8 cellular contexts compared by ENCODE assay signal in the genomic region with DNA sequence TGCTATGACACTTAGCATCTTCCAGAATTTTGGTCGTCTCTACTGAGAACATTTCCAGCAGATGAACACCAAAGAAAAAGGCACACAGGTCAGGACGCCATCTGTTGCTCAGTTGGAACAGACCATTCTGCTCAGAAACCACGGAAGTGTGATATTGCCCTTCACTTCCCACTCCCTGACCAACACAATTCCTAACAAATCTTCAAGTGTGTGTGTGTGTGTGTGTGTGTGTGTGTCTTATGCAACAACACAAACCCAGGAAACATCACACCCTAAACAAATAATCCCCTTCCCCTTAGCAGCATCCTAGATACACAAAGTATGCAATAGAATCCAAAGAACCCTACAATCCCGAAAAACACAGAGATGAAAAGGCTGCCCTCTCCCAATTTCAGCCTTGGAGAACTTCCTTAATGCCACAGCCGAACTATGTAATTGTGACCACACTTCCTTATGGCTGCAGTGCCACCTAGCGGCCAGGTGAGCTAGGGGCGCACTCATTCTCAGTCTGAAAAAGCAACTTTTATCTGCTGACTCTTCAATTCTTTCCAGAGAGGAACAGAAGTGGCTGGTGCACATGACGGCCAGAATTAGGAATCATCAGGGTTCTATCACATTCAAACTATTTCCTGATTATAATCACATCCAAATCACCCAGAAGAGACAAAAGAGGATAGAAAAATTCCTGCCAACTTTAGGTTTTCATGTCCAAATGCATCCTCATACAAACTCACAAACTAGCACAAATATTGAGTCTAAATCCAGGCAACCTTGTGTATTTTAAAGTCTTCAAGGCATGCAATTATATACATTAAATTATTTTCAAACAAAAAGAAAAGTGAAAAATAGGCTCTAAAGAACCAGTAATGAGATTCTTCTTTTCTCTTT.
A peak's percentile ranks its signal among the peaks of the same experiment; 100 is the strongest.
DNase-seq lines count a peak whose midpoint lies in the region; ATAC-seq and TF ChIP-seq lines count a peak whose summit lies in the region.

No MANE protein-coding gene starts in this region.

- H3K27ac ChIP-seq in C4-2B (no peak overlapping the region), mesenchymal stem cell (ENCODE audit: low read length, poor library complexity, severe bottlenecking) (no peak overlapping the region)

- ATAC-seq in GM19043 (IDR thresholded peaks at IDR 0.05; ENCODE audit: low read depth, unreplicated experiment) (peak; percentile 89), HG03378 (IDR thresholded peaks at IDR 0.05; ENCODE audit: unreplicated experiment) (peak; percentile 92)

- no peaks in the 10 kb centered on the region for H3K4me1 ChIP-seq in mesenchymal stem cell (ENCODE audit: control insufficient read depth, insufficient read depth, low read depth, low read length)

- H3K79me1 ChIP-seq in mesenchymal stem cell (replicated peaks; ENCODE audit: low read length, poor library complexity, severe bottlenecking): no peaks in the 10 kb centered on the region

- no peaks in the 10 kb centered on the region for H3K36me3 ChIP-seq in mesenchymal stem cell (ENCODE audit: control insufficient read depth in 1 of 2, insufficient read depth in 2 of 2, low read depth in 1 of 2, low read length in 2 of 2)

- no peak overlapping the region for H4K8ac ChIP-seq in mesenchymal stem cell (ENCODE audit: low read length)

- H3K9me3 ChIP-seq in mesenchymal stem cell (ENCODE audit: control insufficient read depth, low read length): no peaks in the 10 kb centered on the region

- H3K4me2 ChIP-seq in mesenchymal stem cell (ENCODE audit: low read length, poor library complexity, severe bottlenecking): peak overlapping the region; percentile 14

- no peak overlapping the region for H3K14ac ChIP-seq in mesenchymal stem cell (ENCODE audit: low read length in 2 of 2)

- peak; percentile 92 for TF ChIP-seq CTCF in C4-2B (conservative IDR thresholded peaks at IDR 0.05)

- H4K91ac ChIP-seq in mesenchymal stem cell (ENCODE audit: low read length): peak overlapping the region; percentile 22

- 17% methylated on average over 6 of the region's 8 CpGs for WGBS in mesenchymal stem cell

- H3K27me3 ChIP-seq in mesenchymal stem cell (ENCODE audit: control insufficient read depth in 1 of 2, insufficient read depth in 1 of 2, low read length in 2 of 2): no peaks in the 10 kb centered on the region

- H3K18ac ChIP-seq in mesenchymal stem cell (ENCODE audit: low read depth in 1 of 2, low read length in 2 of 2): peak overlapping the region in 1 of 2 experiments; percentile 10

- no peak overlapping the region for H2BK5ac ChIP-seq in mesenchymal stem cell (ENCODE audit: low read depth, low read length, poor library complexity, severe bottlenecking)

- H2AK5ac ChIP-seq in mesenchymal stem cell (ENCODE audit: low read length, severe bottlenecking): no peak overlapping the region

- H3K23ac ChIP-seq in mesenchymal stem cell (ENCODE audit: low read length in 2 of 2): no peak overlapping the region

- H2BK12ac ChIP-seq in mesenchymal stem cell (ENCODE audit: low read length in 2 of 2): peak overlapping the region; percentile 29 to 50

- peak overlapping the region; percentile 65 for H3K9ac ChIP-seq in mesenchymal stem cell (ENCODE audit: low read length)

- H2BK120ac ChIP-seq in mesenchymal stem cell (ENCODE audit: low read depth, low read length): no peak overlapping the region

- H3K4me3 ChIP-seq in mesenchymal stem cell (ENCODE audit: insufficient read depth in 1 of 2, low read depth in 1 of 2, low read length in 2 of 2): no peak overlapping the region

- DNase-seq in NCI-H526 treated with DMSO at 0.1 percent for 48 hours (lab: John Stamatoyannopoulos, UW): peak; percentile 51
- peak; percentile 75 to 78 for DNase-seq in activated CD4-positive, alpha-beta T cell treated with anti-CD3 and anti-CD28 coated beads, Interleukin-2, amount 50 U/mL, for 48 hours
- DNase-seq in effector CD8-positive, alpha-beta T cell (lab: John Stamatoyannopoulos, UW): peak; percentile 29
- DNase-seq in mesenchymal stem cell: peak; percentile 70
- DNase-seq in stimulated activated CD8-positive, alpha-beta memory T cell treated with anti-CD3 and anti-CD28 coated beads, Interleukin-4, amount 100 ng/mL, for 4 hours (ENCODE audit: low read depth in 2 of 2, low spot score in 1 of 2): peak; percentile 11 to 24

- H2AFZ ChIP-seq in mesenchymal stem cell (ENCODE audit: low read depth, low read length): no peak overlapping the region

- no peak overlapping the region for H3K4ac ChIP-seq in mesenchymal stem cell (ENCODE audit: low read depth in 1 of 2, low read length in 2 of 2)

- H2BK15ac ChIP-seq in mesenchymal stem cell (ENCODE audit: low read depth, poor library complexity, severe bottlenecking): no peak overlapping the region

Comparison
In these comparisons a context has a peak if more than half of its experiments do, and no peak if none do; other contexts are left out.
1. DNase-seq: peak in every context shown above with its lines; median percentile 76 in activated CD4-positive, alpha-beta T cell treated with anti-CD3 and anti-CD28 coated beads, Interleukin-2, amount 50 U/mL, for 48 hours; 70 in mesenchymal stem cell; 51 in NCI-H526 treated with DMSO at 0.1 percent for 48 hours; 29 in effector CD8-positive, alpha-beta T cell; 18 in stimulated activated CD8-positive, alpha-beta memory T cell treated with anti-CD3 and anti-CD28 coated beads, Interleukin-4, amount 100 ng/mL, for 4 hours.